18 cellular contexts compared by ENCODE assay signal in the genomic region with DNA sequence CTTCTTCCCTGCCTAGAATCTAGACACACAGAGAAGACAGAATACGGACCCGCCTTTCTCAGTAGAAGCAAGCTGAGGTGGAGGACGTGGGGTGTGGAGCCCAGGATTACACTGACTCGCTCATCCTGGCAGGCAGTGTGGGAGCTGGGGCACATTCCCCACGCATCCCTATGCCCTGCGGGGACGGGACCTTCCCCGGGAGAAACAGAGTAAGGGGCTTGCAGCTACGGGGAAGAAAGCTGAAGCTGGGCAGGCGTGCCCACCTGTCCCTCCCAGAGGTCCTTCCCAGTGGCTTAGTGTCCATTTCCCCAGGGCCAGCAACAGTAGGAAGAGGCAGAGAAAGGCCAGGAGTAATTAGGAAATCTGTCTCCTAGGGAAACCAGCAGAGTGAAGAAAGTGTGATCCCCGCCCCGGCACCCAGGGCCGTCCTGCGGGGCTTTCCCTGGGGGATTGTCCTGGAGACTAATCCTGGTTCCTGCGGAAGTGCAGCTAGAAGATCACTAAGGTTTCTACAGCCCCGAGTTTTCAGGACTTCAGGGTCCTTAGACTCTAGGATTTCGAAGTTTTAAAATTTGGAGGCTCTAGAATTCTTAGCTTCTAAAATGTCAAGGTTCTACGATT. TPM values are rescaled to one million over a fixed set of nuclear protein-coding genes. Genes with fewer than 3 reads are reported as not detected.
DNase-seq lines count a peak whose midpoint lies in the region; ATAC-seq, FAIRE-seq and TF ChIP-seq lines count a peak whose summit lies in the region.
"Had no signal": no experiment of that assay in that cellular context is flagged by ENCODE, and none has a peak within 500 bp of the region (broad histone marks: within the 10 kb centered on the region; RNA-seq: fewer than 3 reads in every experiment).

No MANE protein-coding gene starts in this region.

- H3K9me3 ChIP-seq in BLaER1 (no peaks in the 10 kb centered on the region), T-helper 17 cell (ENCODE audit: control insufficient read depth, low read length, poor library complexity, severe bottlenecking) (no peaks in the 10 kb centered on the region), mucosa of descending colon (no peaks in the 10 kb centered on the region)
- H3K9me3 ChIP-seq: A549, HAP-1, SK-N-SH had no signal

- H3K4me1 Mint-ChIP-seq in T-helper 17 cell: peaks cover 9% of the 10 kb centered on the region

- no peak for FAIRE-seq in D721Med (lab: Jason Lieb, UNC)
- FAIRE-seq: A549 had no signal

- no peak overlapping the region for H3K4me3 Mint-ChIP-seq in T-helper 17 cell
- H3K4me3 Mint-ChIP-seq: CD8-positive, alpha-beta memory T cell had no signal

- peak; percentile 6 for DNase-seq in D721Med (ENCODE audit: insufficient read length, low spot score)
- no peak for DNase-seq in T-helper 17 cell
- DNase-seq in mucosa of descending colon: no peak
- no peak for DNase-seq in DMS153 (lab: John Stamatoyannopoulos, UW)
- no peak for DNase-seq in NCI-H2081 treated with DMSO at 0.1 percent for 48 hours (lab: John Stamatoyannopoulos, UW)
- DNase-seq in activated naive CD4-positive, alpha-beta T cell treated with anti-CD3 and anti-CD28 coated beads, Interleukin-2, amount 50 U/mL, for 16 hours: no peak
- DNase-seq: CD8-positive, alpha-beta memory T cell; NCI-H1092 treated with DMSO at 0.1 percent for 48 hours; NCI-H146; NCI-H2081; NCI-H446 treated with DMSO at 0.1 percent for 48 hours; NCI-H69; NK-92 treated with Interleukin-12 subunit alpha and Interleukin-12 subunit beta, amount 100 ng/mL, for 24 hours; SHP77; SK-N-SH had no signal

- H3K9ac ChIP-seq in BLaER1: no peak overlapping the region
- H3K9ac ChIP-seq: SK-N-SH had no signal

- no peak for TF ChIP-seq CTCF in D721Med (IDR thresholded peaks at IDR 0.05; ENCODE audit: insufficient read depth, missing control alignments)
- TF ChIP-seq CTCF in mucosa of descending colon (IDR thresholded peaks at IDR 0.05): no peak

- H3K36me3 Mint-ChIP-seq in T-helper 17 cell (ENCODE audit: low read depth): peaks cover 2% of the 10 kb centered on the region

- H3K4me3 ChIP-seq in BLaER1: no peak overlapping the region
- H3K4me3 ChIP-seq in mucosa of descending colon: no peak overlapping the region
- H3K4me3 ChIP-seq: A549, HAP-1 had no signal

- H4K20me1 ChIP-seq in BLaER1: no peaks in the 10 kb centered on the region

- peaks cover 29% of the 10 kb centered on the region for H3K27me3 Mint-ChIP-seq in T-helper 17 cell

- intact Hi-C loops in mucosa of descending colon (cut with DNase I, micrococcal nuclease): no loop called here

- no peak overlapping the region for H3K27ac ChIP-seq in BLaER1

- ATAC-seq in T-helper 17 cell (no peak), mucosa of descending colon (peak; percentile 22)

- H3K4me1 ChIP-seq in BLaER1: peaks cover 20% of the 10 kb centered on the region
- H3K4me1 ChIP-seq in mucosa of descending colon (ENCODE audit: low read depth): no peaks in the 10 kb centered on the region
- H3K4me1 ChIP-seq: HAP-1 had no signal

- H3K4me2 ChIP-seq in BLaER1: peak overlapping the region; percentile 44
- H3K4me2 ChIP-seq: A549, SK-N-SH had no signal

- no peaks in the 10 kb centered on the region for H3K27me3 ChIP-seq in BLaER1

- peak overlapping the region; percentile 29 for H3K27ac Mint-ChIP-seq in T-helper 17 cell

- H3K36me3 ChIP-seq in BLaER1 (no peaks in the 10 kb centered on the region), mucosa of descending colon (ENCODE audit: low read depth) (no peaks in the 10 kb centered on the region)
- H3K36me3 ChIP-seq: HAP-1 had no signal

RNA-seq across cellular contexts. Expression of gene DNAJB13, which starts 7.8 kb away (rescaled TPM):
- under 1 TPM in 1 of 2 donors, not detected in 1; 0.40 TPM for total RNA-seq in T-helper 17 cell
- not detected for total RNA-seq in mucosa of descending colon

RNA-seq across cellular contexts. Expression of gene UCP2, which starts 24.0 kb away (rescaled TPM):
- total RNA-seq in T-helper 17 cell (100 to 1,000 TPM; 701 to 919 TPM), mucosa of descending colon (10 to 100 TPM; 36.4 to 61.3 (median 39.9) TPM)

RNA-seq across cellular contexts. Expression of gene UCP3, which starts 50.3 kb away (rescaled TPM):
- total RNA-seq in T-helper 17 cell (1 to 10 TPM; 5.5 to 6.0 TPM), mucosa of descending colon (1 to 10 TPM in 2 of 3 donors, under 1 TPM in 1; 0.90 to 2.8 (median 2.2) TPM)

Comparison
In these comparisons a context has a peak if more than half of its experiments do, and no peak if none do; other contexts are left out.
1. RNA of gene UCP2, which starts 24.0 kb away (total RNA-seq): 701 to 919 TPM in T-helper 17 cell; 36.4 to 61.3 TPM in mucosa of descending colon; every median in the first group is over 10 times any median in the second.